ENCODE assay signal across 1 cellular context in genomic region chr16:3769013-3769412, GRCh38.
TF ChIP-seq lines count a peak whose summit lies in the region.

No MANE protein-coding gene starts in this region.

TF ChIP-seq in IMR-90, 13 proteins besides CTCF, POLR2A, EP300 and RAD21 (continued from another document):
- TF ChIP-seq, protein P1, sequence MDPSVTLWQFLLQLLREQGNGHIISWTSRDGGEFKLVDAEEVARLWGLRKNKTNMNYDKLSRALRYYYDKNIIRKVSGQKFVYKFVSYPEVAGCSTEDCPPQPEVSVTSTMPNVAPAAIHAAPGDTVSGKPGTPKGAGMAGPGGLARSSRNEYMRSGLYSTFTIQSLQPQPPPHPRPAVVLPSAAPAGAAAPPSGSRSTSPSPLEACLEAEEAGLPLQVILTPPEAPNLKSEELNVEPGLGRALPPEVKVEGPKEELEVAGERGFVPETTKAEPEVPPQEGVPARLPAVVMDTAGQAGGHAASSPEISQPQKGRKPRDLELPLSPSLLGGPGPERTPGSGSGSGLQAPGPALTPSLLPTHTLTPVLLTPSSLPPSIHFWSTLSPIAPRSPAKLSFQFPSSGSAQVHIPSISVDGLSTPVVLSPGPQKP (IDR thresholded peaks at IDR 0.05; ENCODE audit: borderline replicate concordance, low read depth, low read length) = no peak
